In genomic region chr11:94973099-94973968, GRCh38 we compare ENCODE assay signal across 8 cellular contexts. TPM values are rescaled to one million over a fixed set of nuclear protein-coding genes. Genes with fewer than 3 reads are reported as not detected.
A peak's percentile ranks its signal among the peaks of the same experiment; 100 is the strongest.
DNase-seq lines count a peak whose midpoint lies in the region; TF ChIP-seq lines count a peak whose summit lies in the region.

TSS of gene CWC15 (minus strand) at chr11:94973556. CDS start at chr11:94972185, 1,371 bp downstream.
TSS of gene KDM4D (plus strand) at chr11:94973709. CDS start at chr11:94997373, 23,664 bp downstream.

- H3K4me1 Mint-ChIP-seq in HFFc6 (ENCODE audit: low read depth), result peaks cover 43% of the 10 kb centered on the region
- peaks cover 48% of the 10 kb centered on the region for H3K4me1 Mint-ChIP-seq in activated naive CD4-positive, alpha-beta T cell treated with anti-CD3 and anti-CD28 coated beads, Interleukin-2, amount 10 ng/mL, durations not matched to agents 7 days and 5 days

- no peaks in the 10 kb centered on the region for H3K9me3 Mint-ChIP-seq in HFFc6
- H3K9me3 Mint-ChIP-seq in activated naive CD4-positive, alpha-beta T cell treated with anti-CD3 and anti-CD28 coated beads, Interleukin-2, amount 10 ng/mL, durations not matched to agents 7 days and 5 days, result no peaks in the 10 kb centered on the region

- H3K4me3 ChIP-seq in neutrophil (ENCODE audit: low read depth in 1 of 2, low read length in 1 of 2), result peak within 1 kb of the TSS; percentile 79 to 91

- TF ChIP-seq CTCF in HFFc6 (IDR thresholded peaks at IDR 0.05) (no peak), neutrophil (IDR thresholded peaks at IDR 0.05) (peak; percentile 23)

- peaks cover 24% of the 10 kb centered on the region for H3K27me3 ChIP-seq in neutrophil

- H3K27ac Mint-ChIP-seq in HFFc6, result peak within 1 kb of the TSS; percentile 86
- peak within 1 kb of the TSS; percentile 87 for H3K27ac Mint-ChIP-seq in activated naive CD4-positive, alpha-beta T cell treated with anti-CD3 and anti-CD28 coated beads, Interleukin-2, amount 10 ng/mL, durations not matched to agents 7 days and 5 days

- H3K27ac ChIP-seq in neutrophil (peak within 1 kb of the TSS; percentile 76), substantia nigra (ENCODE audit: low read depth, low read length, poor library complexity, severe bottlenecking) (peak within 1 kb of the TSS; percentile 75)

- peaks cover 27% of the 10 kb centered on the region for H3K36me3 Mint-ChIP-seq in HFFc6 (ENCODE audit: low read depth)
- H3K36me3 Mint-ChIP-seq in activated naive CD4-positive, alpha-beta T cell treated with anti-CD3 and anti-CD28 coated beads, Interleukin-2, amount 10 ng/mL, durations not matched to agents 7 days and 5 days, result peaks cover 38% of the 10 kb centered on the region

- no peaks in the 10 kb centered on the region for H3K9me3 ChIP-seq in neutrophil

- peak within 1 kb of the TSS; percentile 94 for H3K4me3 Mint-ChIP-seq in HFFc6
- peak within 1 kb of the TSS; percentile 90 for H3K4me3 Mint-ChIP-seq in activated naive CD4-positive, alpha-beta T cell treated with anti-CD3 and anti-CD28 coated beads, Interleukin-2, amount 10 ng/mL, durations not matched to agents 7 days and 5 days

- in situ Hi-C loops in SK-MEL-5 (cut with HindIII; ENCODE audit: low pct_unique_long_range_greater_than_20kb, low sequenced_read_pairs), result no loop called here

- CTCF ChIA-PET in activated naive CD4-positive, alpha-beta T cell treated with anti-CD3 and anti-CD28 coated beads, Interleukin-2, amount 10 ng/mL, durations not matched to agents 7 days and 5 days (lab: Charles Lee), result interaction anchor here (0.6 to 1.4 kb wide), 4 partner anchors 94 to 350 kb away, joined by 3 to 6 read pairs (median 4); partner anchors contain the start of gene SRSF8

- peaks cover 35% of the 10 kb centered on the region for H3K36me3 ChIP-seq in neutrophil

- peaks cover 1% of the 10 kb centered on the region; the same call in 1 of the 2 replicates for H3K27me3 Mint-ChIP-seq in HFFc6 (ENCODE audit: insufficient read depth)
- H3K27me3 Mint-ChIP-seq in activated naive CD4-positive, alpha-beta T cell treated with anti-CD3 and anti-CD28 coated beads, Interleukin-2, amount 10 ng/mL, durations not matched to agents 7 days and 5 days, result no peaks in the 10 kb centered on the region

- DNase-seq in GM04504 (ENCODE audit: low read depth) (peak; percentile 83), HFFc6 (peak; percentile 92), NAMALWA (ENCODE audit: low spot score) (peak; percentile 97), SK-MEL-5 (ENCODE audit: low read depth, low spot score) (peak; percentile 91), germinal center (ENCODE audit: low spot score) (peak; percentile 98), substantia nigra (lab: John Stamatoyannopoulos, UW) (peak; percentile 66 to 96 (median 91))
- peak; percentile 97 for DNase-seq in activated naive CD4-positive, alpha-beta T cell treated with anti-CD3 and anti-CD28 coated beads, Interleukin-2, amount 10 ng/mL, durations not matched to agents 7 days and 5 days

- H3K4me1 ChIP-seq in neutrophil (ENCODE audit: control insufficient read depth in 1 of 2, insufficient read depth in 1 of 2, low read depth in 1 of 2, low read length in 1 of 2), result peaks cover 17% of the 10 kb centered on the region in 2 experiments

RNA-seq across cellular contexts. Expression of gene CWC15, which starts in this region (rescaled TPM):
- total RNA-seq in HFFc6 (2021; fragmentation: NEBNext Ultra II Directional; extraction: Animal tissue kit (Norgen Biotek cat#: 25700)), result 10 to 100 TPM; 54.4 to 84.5 (median 64.5) TPM
- total RNA-seq in SK-MEL-5 (2014; rRNA removed; shearing (Covaris generic)), result 47.2 and 47.3 TPM in 2 replicates
- polyA plus RNA-seq in SK-MEL-5 (2015; cell fraction: cytosol; rRNA removed), result 15.8 and 20.2 TPM in 2 replicates
- polyA plus RNA-seq in SK-MEL-5 (2015; cell fraction: nucleus; rRNA removed), result 96.3 and 121 TPM in 2 replicates

RNA-seq across cellular contexts. Expression of gene KDM4D, which starts in this region (rescaled TPM):
- total RNA-seq in HFFc6 (2021; fragmentation: NEBNext Ultra II Directional; extraction: Animal tissue kit (Norgen Biotek cat#: 25700)), result 1 to 10 TPM in 1 of 6 experiments, under 1 TPM in 5; 0.33 to 1.1 (median 0.64) TPM
- 0.88 and 1.7 TPM in 2 replicates for total RNA-seq in SK-MEL-5 (2014; rRNA removed; shearing (Covaris generic))
- 1.3 and 1.4 TPM in 2 replicates for polyA plus RNA-seq in SK-MEL-5 (2015; cell fraction: cytosol; rRNA removed)
- polyA plus RNA-seq in SK-MEL-5 (2015; cell fraction: nucleus; rRNA removed), result 1.1 and 2.8 TPM in 2 replicates

Comparison
In these comparisons a context has a peak if more than half of its experiments do, and no peak if none do; other contexts are left out.
1. Peak in every context shown above with its lines: DNase-seq, H3K4me3 ChIP-seq and H3K27ac ChIP-seq.